8 cellular contexts compared by ENCODE assay signal in genomic region chr12:62123721-62124203, GRCh38.
DNase-seq lines count a peak whose midpoint lies in the region; ATAC-seq and TF ChIP-seq lines count a peak whose summit lies in the region.

No MANE protein-coding gene starts in this region.

- TF ChIP-seq CTCF in GM10266 (IDR thresholded peaks at IDR 0.05; ENCODE audit: control insufficient read depth, insufficient read depth, low read depth, missing control alignments) (peak; percentile 81), epithelial cell of esophagus (IDR thresholded peaks at IDR 0.05; ENCODE audit: insufficient read depth, low read depth, low read length, missing control alignments) (peak; percentile 86)

- no peak overlapping the region for H3K4me3 ChIP-seq in epithelial cell of esophagus (ENCODE audit: low read length)

- peak; percentile 92 for ATAC-seq in HG02610 (IDR thresholded peaks at IDR 0.05; ENCODE audit: unreplicated experiment)
- ATAC-seq in HG03457 (IDR thresholded peaks at IDR 0.05; ENCODE audit: unreplicated experiment): no peak

- in situ Hi-C loops in ACHN (cut with HindIII; ENCODE audit: low pct_ligation_motif_present, low pct_unique_long_range_greater_than_20kb, low sequenced_read_pairs): no loop called here

- DNase-seq in ACHN (peak; percentile 62), GM10266 (ENCODE audit: extremely low spot score) (peak; percentile 20), NCI-H187 treated with DMSO at 0.1 percent for 48 hours (lab: John Stamatoyannopoulos, UW) (peak; percentile 38), epithelial cell of esophagus (ENCODE audit: low read depth) (peak; percentile 62), non-pigmented ciliary epithelial cell (ENCODE audit: low read depth) (peak; percentile 34)
- peak in 3 of 4 experiments; percentile 2 to 4 (median 3) for DNase-seq in activated CD4-positive, CD25-positive, alpha-beta regulatory T cell (lab: John Stamatoyannopoulos, UW)

Comparison
In these comparisons a context has a peak if more than half of its experiments do, and no peak if none do; other contexts are left out.
1. DNase-seq: peak in every context shown above with its lines; median percentile 62 in ACHN; 62 in epithelial cell of esophagus; 38 in NCI-H187 treated with DMSO at 0.1 percent for 48 hours; 34 in non-pigmented ciliary epithelial cell; 20 in GM10266; 3 in activated CD4-positive, CD25-positive, alpha-beta regulatory T cell.